ENCODE assay signal across 14 cellular contexts in the genomic region with DNA sequence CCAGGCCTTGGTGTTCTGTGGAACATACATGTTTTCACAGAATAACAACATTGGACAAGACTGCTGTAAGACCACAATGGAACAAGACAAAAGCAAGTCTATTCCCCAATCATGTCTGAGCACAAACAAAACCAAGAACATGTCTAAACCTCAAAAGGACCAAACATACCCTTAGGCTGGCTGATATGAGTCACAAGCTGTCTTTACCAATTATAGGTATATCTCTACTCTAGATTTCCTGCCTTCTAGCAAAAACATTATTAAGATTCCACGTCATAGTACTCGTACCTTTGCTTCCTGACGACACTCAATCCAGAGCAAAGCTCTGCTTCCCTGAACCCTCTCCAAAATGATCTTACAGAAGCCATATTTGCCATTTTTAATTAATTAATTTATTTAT. TPM values are rescaled to one million over a fixed set of nuclear protein-coding genes. Genes with fewer than 3 reads are reported as not detected.
DNase-seq lines count a peak whose midpoint lies in the region; ATAC-seq and TF ChIP-seq lines count a peak whose summit lies in the region.
"Had no signal": no experiment of that assay in that cellular context is flagged by ENCODE, and none has a peak within 500 bp of the region (broad histone marks: within the 10 kb centered on the region; RNA-seq: fewer than 3 reads in every experiment).

No MANE protein-coding gene starts in this region.

- intact Hi-C loops in sigmoid colon (cut with DNase I): no loop called here

- H3K4me1 ChIP-seq in sigmoid colon: no peaks in the 10 kb centered on the region
- H3K4me1 ChIP-seq: testis had no signal

- H3K27me3 Mint-ChIP-seq in activated CD8-positive, alpha-beta memory T cell treated with anti-CD3 and anti-CD28 coated beads, Interleukin-2, amount 10 ng/mL, durations not matched to agents 7 days and 5 days: peaks cover 8% of the 10 kb centered on the region

- peak; percentile 93 for ATAC-seq in activated CD8-positive, alpha-beta memory T cell treated with anti-CD3 and anti-CD28 coated beads, Interleukin-2, amount 10 ng/mL, durations not matched to agents 7 days and 5 days
- ATAC-seq in GM21619 (IDR thresholded peaks at IDR 0.05; ENCODE audit: unreplicated experiment) (peak; percentile 90), HG03520 (IDR thresholded peaks at IDR 0.05; ENCODE audit: unreplicated experiment) (peak; percentile 95)

- no peaks in the 10 kb centered on the region for H3K9me3 Mint-ChIP-seq in activated CD8-positive, alpha-beta memory T cell treated with anti-CD3 and anti-CD28 coated beads, Interleukin-2, amount 10 ng/mL, durations not matched to agents 7 days and 5 days (ENCODE audit: low read depth)

- TF ChIP-seq EP300 in sigmoid colon (IDR thresholded peaks at IDR 0.05): no peak

- H3K36me3 ChIP-seq in sigmoid colon: no peaks in the 10 kb centered on the region

- no peak overlapping the region for H3K27ac Mint-ChIP-seq in activated CD8-positive, alpha-beta memory T cell treated with anti-CD3 and anti-CD28 coated beads, Interleukin-2, amount 10 ng/mL, durations not matched to agents 7 days and 5 days
- H3K27ac Mint-ChIP-seq: activated naive CD4-positive, alpha-beta T cell treated with anti-CD3 and anti-CD28 coated beads for 36 hours; dendritic cell treated with granulocyte-macrophage colony-stimulating factor and Interleukin-4, amounts not matched to agents 40 ng/mL and 50 ng/mL, for 4 days had no signal

- TF ChIP-seq POLR2A in sigmoid colon (IDR thresholded peaks at IDR 0.05): no peak

- H3K9me3 ChIP-seq in sigmoid colon: no peaks in the 10 kb centered on the region
- H3K9me3 ChIP-seq: testis had no signal

- no peaks in the 10 kb centered on the region for H3K27me3 ChIP-seq in sigmoid colon
- H3K27me3 ChIP-seq: testis had no signal

- no peak overlapping the region for H3K27ac ChIP-seq in sigmoid colon
- H3K27ac ChIP-seq: GM23248, testis had no signal

- 82 to 88% methylated on average over 3 of the region's 3 CpGs for WGBS in sigmoid colon, 2 donors

- H3K4me3 Mint-ChIP-seq in activated CD8-positive, alpha-beta memory T cell treated with anti-CD3 and anti-CD28 coated beads, Interleukin-2, amount 10 ng/mL, durations not matched to agents 7 days and 5 days: no peak overlapping the region
- H3K4me3 Mint-ChIP-seq: activated naive CD4-positive, alpha-beta T cell treated with anti-CD3 and anti-CD28 coated beads for 36 hours; dendritic cell treated with granulocyte-macrophage colony-stimulating factor and Interleukin-4, amounts not matched to agents 40 ng/mL and 50 ng/mL, for 4 days had no signal

- TF ChIP-seq CTCF in sigmoid colon (IDR thresholded peaks at IDR 0.05): no peak

- peaks cover 2% of the 10 kb centered on the region for H3K36me3 Mint-ChIP-seq in activated CD8-positive, alpha-beta memory T cell treated with anti-CD3 and anti-CD28 coated beads, Interleukin-2, amount 10 ng/mL, durations not matched to agents 7 days and 5 days

- peaks cover 18% of the 10 kb centered on the region for H3K4me1 Mint-ChIP-seq in activated CD8-positive, alpha-beta memory T cell treated with anti-CD3 and anti-CD28 coated beads, Interleukin-2, amount 10 ng/mL, durations not matched to agents 7 days and 5 days

- CTCF ChIA-PET in activated CD8-positive, alpha-beta memory T cell treated with anti-CD3 and anti-CD28 coated beads, Interleukin-2, amount 10 ng/mL, durations not matched to agents 7 days and 5 days (lab: Charles Lee): no interaction called here

- H3K4me3 ChIP-seq in sigmoid colon: no peak overlapping the region
- H3K4me3 ChIP-seq: GM23248, testis had no signal

- no peak for DNase-seq in activated CD8-positive, alpha-beta memory T cell treated with anti-CD3 and anti-CD28 coated beads, Interleukin-2, amount 10 ng/mL, durations not matched to agents 7 days and 5 days
- DNase-seq in activated CD8-positive, alpha-beta memory T cell treated with anti-CD3 and anti-CD28 coated beads for 24 hours: no peak
- DNase-seq in renal cortical epithelial cell (ENCODE audit: low read depth): peak; percentile 41
- no peak for DNase-seq in sigmoid colon
- no peak for DNase-seq in hepatic stellate cell (ENCODE audit: low spot score)
- no peak for DNase-seq in T-helper 9 cell
- DNase-seq: activated naive CD4-positive, alpha-beta T cell treated with anti-CD3 and anti-CD28 coated beads for 36 hours; GM23248; posterior cingulate gyrus; testis had no signal

RNA-seq across cellular contexts. Expression of a gene that starts 15.4 kb away (rescaled TPM):
- 1 to 10 TPM; 6.8 to 9.6 TPM for total RNA-seq in activated CD8-positive, alpha-beta memory T cell treated with anti-CD3 and anti-CD28 coated beads, Interleukin-2, amount 10 ng/mL, durations not matched to agents 7 days and 5 days
- 3.3 and 10.9 TPM in 2 replicates for total RNA-seq in renal cortical epithelial cell
- 10 to 100 TPM in 3 of 4 donors, 1 to 10 TPM in 1; 9.0 to 26.9 (median 11.8) TPM for total RNA-seq in sigmoid colon
- 1 to 10 TPM in 2 of 3 donors, under 1 TPM in 1; 0.46 to 5.0 (median 1.2) TPM for polyA plus RNA-seq in sigmoid colon
- total RNA-seq: HT1080 had no signal

RNA-seq across cellular contexts. Expression of a gene that starts 34.4 kb away (rescaled TPM):
- 100 to 1,000 TPM; 108 to 162 TPM for total RNA-seq in activated CD8-positive, alpha-beta memory T cell treated with anti-CD3 and anti-CD28 coated beads, Interleukin-2, amount 10 ng/mL, durations not matched to agents 7 days and 5 days
- total RNA-seq in renal cortical epithelial cell (59.6 and 79.9 TPM in 2 replicates), sigmoid colon (10 to 100 TPM; 29.6 to 75.6 (median 47.3) TPM)
- 10 to 100 TPM; 39.1 to 78.9 (median 51.7) TPM for polyA plus RNA-seq in sigmoid colon
